Comparison of ENCODE assay signal across 8 cellular contexts in genomic region chr5:180494060-180494509, GRCh38. TPM values are rescaled to one million over a fixed set of nuclear protein-coding genes. Genes with fewer than 3 reads are reported as not detected.
DNase-seq lines count a peak whose midpoint lies in the region; ATAC-seq and TF ChIP-seq lines count a peak whose summit lies in the region.

CNOT6 (plus strand) TSS chr5:180494379; CDS start chr5:180529277, 34,898 bp downstream.

- peaks cover 47% of the 10 kb centered on the region for H3K79me2 ChIP-seq in PC-9 (ENCODE audit: low read depth)

- peaks cover 27% of the 10 kb centered on the region; the same call in 1 of the 2 replicates for H4K20me1 ChIP-seq in PC-9 (ENCODE audit: insufficient read depth)

- peak within 1 kb of the TSS; percentile 97 for H2AFZ ChIP-seq in PC-9

- peak within 1 kb of the TSS; percentile 78 for H3K4me3 ChIP-seq in Jurkat, Clone E6-1 (ENCODE audit: low read length)
- H3K4me3 ChIP-seq in PC-9 (peak within 1 kb of the TSS; percentile 86), mucosa of rectum (ENCODE audit: low read length in 2 of 2) (peak within 1 kb of the TSS; percentile 79 to 85)

- H3K36me3 ChIP-seq in PC-9 (ENCODE audit: low read depth) (no peaks in the 10 kb centered on the region; the same call in 1 of the 2 replicates), mucosa of rectum (ENCODE audit: control insufficient read depth in 2 of 2, insufficient read depth in 2 of 2, low read length in 2 of 2) (no peaks in the 10 kb centered on the region)

- intact Hi-C loops in PC-9 (cut with micrococcal nuclease; ENCODE audit: unreplicated experiment): loop anchor here (5.0 kb wide), 1 partner anchor 292 kb away; no protein-coding TSS in a partner anchor

- ATAC-seq in GM21717 (IDR thresholded peaks at IDR 0.05; ENCODE audit: unreplicated experiment): peak; percentile 88

- H3K9me2 ChIP-seq in PC-9 (ENCODE audit: insufficient read depth): no peaks in the 10 kb centered on the region

- no peaks in the 10 kb centered on the region for H3K27me3 ChIP-seq in PC-9 (ENCODE audit: insufficient read depth, low read depth)
- H3K27me3 ChIP-seq in mucosa of rectum (ENCODE audit: control insufficient read depth in 2 of 2, insufficient read depth in 2 of 2, low read length in 2 of 2): no peaks in the 10 kb centered on the region

- no peak for TF ChIP-seq CTCF in PC-9 (conservative IDR thresholded peaks at IDR 0.05)

- TF ChIP-seq POLR2A in erythroblast (IDR thresholded peaks at IDR 0.05; ENCODE audit: low read length): peak; percentile 52

- no TSS peak for BruUV-seq in PC-9 (replicated peaks; lab: Mats Ljungman, UMichigan)

- H3K27ac ChIP-seq in PC-9 (peak within 1 kb of the TSS; percentile 64), mucosa of rectum (ENCODE audit: low read depth in 2 of 2, low read length in 2 of 2) (peak within 1 kb of the TSS; percentile 82 to 91)

- DNase-seq in DMS153 treated with DMSO at 0.1 percent for 48 hours (lab: John Stamatoyannopoulos, UW; ENCODE audit: unreplicated experiment) (peak; percentile 51), PC-9 (peak; percentile 71 to 96), erythroblast (lab: John Stamatoyannopoulos, UW) (peak; percentile 97 to 99)
- DNase-seq in Jurkat, Clone E6-1 (ENCODE audit: low read depth, low spot score): peak; percentile 90
- peak; percentile 95 for DNase-seq in activated T-cell treated with anti-CD3 and anti-CD28 coated beads, Interleukin-2, amount 50 U/mL, for 1 hour
- DNase-seq in stimulated activated CD8-positive, alpha-beta memory T cell treated with anti-CD3 and anti-CD28 coated beads, Interleukin-4, amount 100 ng/mL, for 4 hours (ENCODE audit: low read depth in 2 of 2, low spot score in 1 of 2): peak; percentile 82 to 86

- H3K4me2 ChIP-seq in PC-9: peak within 1 kb of the TSS; percentile 98

- POLR2A ChIA-PET in PC-9 (lab: Charles Lee; ENCODE audit: unreplicated experiment): interaction anchor here (0.5 kb wide), 1 partner anchor 118 kb away, joined by 4 read pairs; no protein-coding TSS in a partner anchor

- H3K4me1 ChIP-seq in PC-9 (replicated peaks; ENCODE audit: insufficient read depth) (peaks cover 21% of the 10 kb centered on the region), mucosa of rectum (ENCODE audit: control insufficient read depth in 2 of 2, insufficient read depth in 2 of 2, low read length in 2 of 2) (peaks cover 5 to 12% of the 10 kb centered on the region in 2 donors)

- CTCF ChIA-PET in PC-9 (lab: Charles Lee): no interaction called here

- H3K9me3 ChIP-seq in PC-9 (ENCODE audit: insufficient read depth, low read depth) (no peaks in the 10 kb centered on the region), mucosa of rectum (ENCODE audit: control insufficient read depth in 2 of 2, low read length in 2 of 2) (no peaks in the 10 kb centered on the region)

- peak within 1 kb of the TSS; percentile 73 to 86 for H3K9ac ChIP-seq in mucosa of rectum (ENCODE audit: low read depth in 1 of 2, low read length in 2 of 2)

- H3F3A ChIP-seq in PC-9 (ENCODE audit: insufficient read depth, low read depth): no peaks in the 10 kb centered on the region; the same call in 1 of the 2 replicates

RNA-seq across cellular contexts. Expression of gene CNOT6, which starts in this region (rescaled TPM):
- polyA plus RNA-seq in Jurkat, Clone E6-1 (2012; ENCODE audit: insufficient read depth, insufficient read length): 24.6 TPM
- 43.8 and 48.8 TPM in 2 replicates for total RNA-seq in PC-9 (2021)

Comparison
In these comparisons a context has a peak if more than half of its experiments do, and no peak if none do; other contexts are left out.
1. Peak in every context shown above with its lines: DNase-seq, ATAC-seq, H3K4me3 ChIP-seq and H3K27ac ChIP-seq.